In genomic region chr10:125048101-125048864, GRCh38 we compare ENCODE assay signal across 8 cellular contexts.
DNase-seq lines count a peak whose midpoint lies in the region; ATAC-seq and TF ChIP-seq lines count a peak whose summit lies in the region.

No MANE protein-coding gene starts in this region.

- H3K9ac ChIP-seq in DND-41 (ENCODE audit: low read depth, low read length): no peak overlapping the region
- no peak overlapping the region for H3K9ac ChIP-seq in HUES64 (ENCODE audit: low read depth, low read length)

- peak; percentile 91 for ATAC-seq in DND-41 (ENCODE audit: insufficient read depth, low read depth)
- peak; percentile 92 for ATAC-seq in GM21515 (IDR thresholded peaks at IDR 0.05; ENCODE audit: unreplicated experiment)

- H3K27me3 Mint-ChIP-seq in glutamatergic neuron (ENCODE audit: unreplicated experiment): peaks cover 13% of the 10 kb centered on the region

- no peak overlapping the region for H3K4me2 ChIP-seq in DND-41 (ENCODE audit: insufficient read depth, low read length)

- H3K27me3 ChIP-seq in DND-41 (ENCODE audit: insufficient read depth, low read length, poor library complexity) (no peaks in the 10 kb centered on the region), HUES64 (ENCODE audit: insufficient read depth, low read length) (no peaks in the 10 kb centered on the region), vagina (no peaks in the 10 kb centered on the region)

- peaks cover 40% of the 10 kb centered on the region for H3K79me2 ChIP-seq in DND-41 (ENCODE audit: insufficient read depth, low read length)

- H3K9me3 Mint-ChIP-seq in glutamatergic neuron (ENCODE audit: unreplicated experiment): peaks cover 16% of the 10 kb centered on the region

- H3K9me3 ChIP-seq in DND-41 (ENCODE audit: insufficient read depth, low read length, severe bottlenecking) (no peaks in the 10 kb centered on the region), HUES64 (ENCODE audit: insufficient read depth, low read depth, low read length) (no peaks in the 10 kb centered on the region), vagina (no peaks in the 10 kb centered on the region)

- peak overlapping the region; percentile 86 for H3K27ac Mint-ChIP-seq in glutamatergic neuron (ENCODE audit: unreplicated experiment)

- no peaks in the 10 kb centered on the region for H3K36me3 ChIP-seq in DND-41 (ENCODE audit: insufficient read depth, low read length)
- H3K36me3 ChIP-seq in HUES64 (ENCODE audit: insufficient read depth, low read length): peaks cover 15% of the 10 kb centered on the region
- no peaks in the 10 kb centered on the region for H3K36me3 ChIP-seq in vagina

- H3K4me1 ChIP-seq in DND-41 (ENCODE audit: insufficient read depth, low read length) (no peaks in the 10 kb centered on the region), HUES64 (ENCODE audit: insufficient read depth, low read length) (peaks cover 44% of the 10 kb centered on the region), vagina (peaks cover 61% of the 10 kb centered on the region)

- no peaks in the 10 kb centered on the region for H3K36me3 Mint-ChIP-seq in glutamatergic neuron (ENCODE audit: unreplicated experiment)

- WGBS in HUES64: 70% methylated on average over 16 of the region's 16 CpGs

- intact Hi-C loops in vagina (cut with DNase I): no loop called here

- no peak overlapping the region for H2AFZ ChIP-seq in DND-41 (ENCODE audit: low read depth, low read length)

- TF ChIP-seq CTCF in DND-41 (IDR thresholded peaks at IDR 0.05; ENCODE audit: borderline replicate concordance, extremely low read depth, low read length, poor library complexity, severe bottlenecking): peak; percentile 89
- peak; percentile 94 for TF ChIP-seq CTCF in glutamatergic neuron (IDR thresholded peaks at IDR 0.05; ENCODE audit: partially characterized antibody, unreplicated experiment)
- peak; percentile 62 to 89 (median 81) for TF ChIP-seq CTCF in vagina (IDR thresholded peaks at IDR 0.05)

- H3K4me3 ChIP-seq in DND-41 (ENCODE audit: low read depth in 1 of 2, low read length in 2 of 2): no peak overlapping the region
- H3K4me3 ChIP-seq in HUES64 (ENCODE audit: low read length): no peak overlapping the region
- no peak overlapping the region for H3K4me3 ChIP-seq in vagina

- DNase-seq in DND-41: peak; percentile 62
- DNase-seq in SHP77 (lab: John Stamatoyannopoulos, UW): peak; percentile 62 to 78
- DNase-seq in activated gamma-delta T cell treated with anti-CD3 and anti-CD28 coated beads, Interleukin-2, amount 50 U/mL, for 16 hours (ENCODE audit: low read depth): peak; percentile 50
- DNase-seq in glutamatergic neuron: peak; percentile 97
- peak; percentile 86 for DNase-seq in pons (ENCODE audit: low spot score)
- DNase-seq in vagina (ENCODE audit: extremely low spot score in 2 of 2): no peak

- H4K20me1 ChIP-seq in DND-41 (ENCODE audit: insufficient read depth, low read length): peaks cover 42% of the 10 kb centered on the region

- peaks cover 50% of the 10 kb centered on the region for H3K4me1 Mint-ChIP-seq in glutamatergic neuron (ENCODE audit: low read depth, unreplicated experiment)

- peak overlapping the region; percentile 34 for H3K4me3 Mint-ChIP-seq in glutamatergic neuron (ENCODE audit: unreplicated experiment)

- TF ChIP-seq POLR2A in vagina (IDR thresholded peaks at IDR 0.05): no peak

- H3K27ac ChIP-seq in DND-41 (ENCODE audit: low read length) (no peak overlapping the region), HUES64 (ENCODE audit: low read depth, low read length) (peak overlapping the region; percentile 46; the same call in 1 of the 2 replicates), vagina (peak overlapping the region; percentile 34)

Comparison
In these comparisons a context has a peak if more than half of its experiments do, and no peak if none do; other contexts are left out.
1. DNase-seq: peak in DND-41 (single experiment), SHP77 (2 of 2), activated gamma-delta T cell treated with anti-CD3 and anti-CD28 coated beads, Interleukin-2, amount 50 U/mL, for 16 hours (single experiment), glutamatergic neuron (single experiment) and pons (single experiment); none in vagina (0 of 2).
2. Peak in every context shown above with its lines, with median percentiles within 50 percentile points of each other: CTCF ChIP-seq.